Comparison of ENCODE assay signal across 1 cellular context in the genomic region with DNA sequence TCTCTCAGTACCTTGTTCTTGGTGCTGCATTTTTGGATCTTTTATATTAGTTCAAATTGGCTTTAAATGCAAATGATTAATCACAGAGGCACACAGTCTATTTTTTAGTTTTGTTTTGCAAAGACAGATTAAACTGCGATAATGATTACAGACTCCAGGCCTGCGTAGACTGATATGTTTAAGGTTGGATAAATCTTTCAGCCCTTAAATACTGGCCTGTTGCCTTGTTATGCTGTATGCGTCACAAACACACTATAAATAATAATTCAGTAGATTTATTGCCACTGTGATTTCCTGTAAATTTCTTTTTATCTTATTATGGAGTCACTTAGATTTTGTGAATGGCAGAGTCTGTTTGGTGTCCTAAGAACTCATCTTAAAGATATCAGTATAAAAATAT.
TF ChIP-seq lines count a peak whose summit lies in the region.

No MANE protein-coding gene starts in this region.

TF ChIP-seq in SK-N-SH, 30 proteins besides CTCF, POLR2A, EP300 and RAD21 (continued from another document):
- TF ChIP-seq FOSL2 (IDR thresholded peaks at IDR 0.05; ENCODE audit: borderline replicate concordance, low read depth) (0 out of 2 replicates have a peak, but pooled peaks have one; percentile 12), MXI1 (IDR thresholded peaks at IDR 0.05; ENCODE audit: low read depth, low read length) (no peak), CHD2 (IDR thresholded peaks at IDR 0.05; ENCODE audit: low read length, partially characterized antibody) (no peak), RFX5 (IDR thresholded peaks at IDR 0.05; ENCODE audit: low read length) (no peak), ELF1 (IDR thresholded peaks at IDR 0.05) (no peak), TCF12 (IDR thresholded peaks at IDR 0.05) (peak; percentile 60), MEF2A (IDR thresholded peaks at IDR 0.05; ENCODE audit: borderline replicate concordance, low read depth) (no peak), POLR2AphosphoS5 (IDR thresholded peaks at IDR 0.05; ENCODE audit: low read depth, low read length) (no peak), EZH2phosphoT487 (IDR thresholded peaks at IDR 0.05; ENCODE audit: borderline replicate concordance, low read depth) (no peak), TEAD4 (IDR thresholded peaks at IDR 0.05; ENCODE audit: borderline replicate concordance, insufficient read depth) (no peak; the same call in 1 of the 2 replicates), RCOR1 (IDR thresholded peaks at IDR 0.05; ENCODE audit: low read length) (no peak), GABPA (IDR thresholded peaks at IDR 0.05; ENCODE audit: low read depth) (no peak), TAF1 (IDR thresholded peaks at IDR 0.05; ENCODE audit: borderline replicate concordance, low read depth, low read length) (no peak), SIN3A (IDR thresholded peaks at IDR 0.05; ENCODE audit: borderline replicate concordance, low read depth, low read length) (no peak), GATA2 (CRISPR knock-in tag; IDR thresholded peaks at IDR 0.05) (peak; percentile 54), RXRA (IDR thresholded peaks at IDR 0.05; ENCODE audit: borderline replicate concordance, low read depth) (no peak), SMC3 (IDR thresholded peaks at IDR 0.05; ENCODE audit: low read depth, low read length) (no peak)
- TF ChIP-seq, protein P1, sequence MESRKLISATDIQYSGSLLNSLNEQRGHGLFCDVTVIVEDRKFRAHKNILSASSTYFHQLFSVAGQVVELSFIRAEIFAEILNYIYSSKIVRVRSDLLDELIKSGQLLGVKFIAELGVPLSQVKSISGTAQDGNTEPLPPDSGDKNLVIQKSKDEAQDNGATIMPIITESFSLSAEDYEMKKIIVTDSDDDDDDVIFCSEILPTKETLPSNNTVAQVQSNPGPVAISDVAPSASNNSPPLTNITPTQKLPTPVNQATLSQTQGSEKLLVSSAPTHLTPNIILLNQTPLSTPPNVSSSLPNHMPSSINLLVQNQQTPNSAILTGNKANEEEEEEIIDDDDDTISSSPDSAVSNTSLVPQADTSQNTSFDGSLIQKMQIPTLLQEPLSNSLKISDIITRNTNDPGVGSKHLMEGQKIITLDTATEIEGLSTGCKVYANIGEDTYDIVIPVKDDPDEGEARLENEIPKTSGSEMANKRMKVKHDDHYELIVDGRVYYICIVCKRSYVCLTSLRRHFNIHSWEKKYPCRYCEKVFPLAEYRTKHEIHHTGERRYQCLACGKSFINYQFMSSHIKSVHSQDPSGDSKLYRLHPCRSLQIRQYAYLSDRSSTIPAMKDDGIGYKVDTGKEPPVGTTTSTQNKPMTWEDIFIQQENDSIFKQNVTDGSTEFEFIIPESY (IDR thresholded peaks at IDR 0.05; ENCODE audit: borderline replicate concordance, low read depth): no peak
- TF ChIP-seq, protein P2, sequence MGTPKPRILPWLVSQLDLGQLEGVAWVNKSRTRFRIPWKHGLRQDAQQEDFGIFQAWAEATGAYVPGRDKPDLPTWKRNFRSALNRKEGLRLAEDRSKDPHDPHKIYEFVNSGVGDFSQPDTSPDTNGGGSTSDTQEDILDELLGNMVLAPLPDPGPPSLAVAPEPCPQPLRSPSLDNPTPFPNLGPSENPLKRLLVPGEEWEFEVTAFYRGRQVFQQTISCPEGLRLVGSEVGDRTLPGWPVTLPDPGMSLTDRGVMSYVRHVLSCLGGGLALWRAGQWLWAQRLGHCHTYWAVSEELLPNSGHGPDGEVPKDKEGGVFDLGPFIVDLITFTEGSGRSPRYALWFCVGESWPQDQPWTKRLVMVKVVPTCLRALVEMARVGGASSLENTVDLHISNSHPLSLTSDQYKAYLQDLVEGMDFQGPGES (IDR thresholded peaks at IDR 0.05; ENCODE audit: low read depth, low read length): no peak
- TF ChIP-seq, protein P3, sequence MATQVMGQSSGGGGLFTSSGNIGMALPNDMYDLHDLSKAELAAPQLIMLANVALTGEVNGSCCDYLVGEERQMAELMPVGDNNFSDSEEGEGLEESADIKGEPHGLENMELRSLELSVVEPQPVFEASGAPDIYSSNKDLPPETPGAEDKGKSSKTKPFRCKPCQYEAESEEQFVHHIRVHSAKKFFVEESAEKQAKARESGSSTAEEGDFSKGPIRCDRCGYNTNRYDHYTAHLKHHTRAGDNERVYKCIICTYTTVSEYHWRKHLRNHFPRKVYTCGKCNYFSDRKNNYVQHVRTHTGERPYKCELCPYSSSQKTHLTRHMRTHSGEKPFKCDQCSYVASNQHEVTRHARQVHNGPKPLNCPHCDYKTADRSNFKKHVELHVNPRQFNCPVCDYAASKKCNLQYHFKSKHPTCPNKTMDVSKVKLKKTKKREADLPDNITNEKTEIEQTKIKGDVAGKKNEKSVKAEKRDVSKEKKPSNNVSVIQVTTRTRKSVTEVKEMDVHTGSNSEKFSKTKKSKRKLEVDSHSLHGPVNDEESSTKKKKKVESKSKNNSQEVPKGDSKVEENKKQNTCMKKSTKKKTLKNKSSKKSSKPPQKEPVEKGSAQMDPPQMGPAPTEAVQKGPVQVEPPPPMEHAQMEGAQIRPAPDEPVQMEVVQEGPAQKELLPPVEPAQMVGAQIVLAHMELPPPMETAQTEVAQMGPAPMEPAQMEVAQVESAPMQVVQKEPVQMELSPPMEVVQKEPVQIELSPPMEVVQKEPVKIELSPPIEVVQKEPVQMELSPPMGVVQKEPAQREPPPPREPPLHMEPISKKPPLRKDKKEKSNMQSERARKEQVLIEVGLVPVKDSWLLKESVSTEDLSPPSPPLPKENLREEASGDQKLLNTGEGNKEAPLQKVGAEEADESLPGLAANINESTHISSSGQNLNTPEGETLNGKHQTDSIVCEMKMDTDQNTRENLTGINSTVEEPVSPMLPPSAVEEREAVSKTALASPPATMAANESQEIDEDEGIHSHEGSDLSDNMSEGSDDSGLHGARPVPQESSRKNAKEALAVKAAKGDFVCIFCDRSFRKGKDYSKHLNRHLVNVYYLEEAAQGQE (IDR thresholded peaks at IDR 0.05; ENCODE audit: low read depth, low read length): no peak
- TF ChIP-seq, protein P4, sequence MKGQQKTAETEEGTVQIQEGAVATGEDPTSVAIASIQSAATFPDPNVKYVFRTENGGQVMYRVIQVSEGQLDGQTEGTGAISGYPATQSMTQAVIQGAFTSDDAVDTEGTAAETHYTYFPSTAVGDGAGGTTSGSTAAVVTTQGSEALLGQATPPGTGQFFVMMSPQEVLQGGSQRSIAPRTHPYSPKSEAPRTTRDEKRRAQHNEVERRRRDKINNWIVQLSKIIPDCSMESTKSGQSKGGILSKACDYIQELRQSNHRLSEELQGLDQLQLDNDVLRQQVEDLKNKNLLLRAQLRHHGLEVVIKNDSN (IDR thresholded peaks at IDR 0.05; ENCODE audit: borderline replicate concordance, low read depth): no peak
- TF ChIP-seq, protein P5, sequence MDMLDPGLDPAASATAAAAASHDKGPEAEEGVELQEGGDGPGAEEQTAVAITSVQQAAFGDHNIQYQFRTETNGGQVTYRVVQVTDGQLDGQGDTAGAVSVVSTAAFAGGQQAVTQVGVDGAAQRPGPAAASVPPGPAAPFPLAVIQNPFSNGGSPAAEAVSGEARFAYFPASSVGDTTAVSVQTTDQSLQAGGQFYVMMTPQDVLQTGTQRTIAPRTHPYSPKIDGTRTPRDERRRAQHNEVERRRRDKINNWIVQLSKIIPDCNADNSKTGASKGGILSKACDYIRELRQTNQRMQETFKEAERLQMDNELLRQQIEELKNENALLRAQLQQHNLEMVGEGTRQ (IDR thresholded peaks at IDR 0.05; ENCODE audit: borderline replicate concordance, low read depth, low read length): no peak
- TF ChIP-seq, protein P6, sequence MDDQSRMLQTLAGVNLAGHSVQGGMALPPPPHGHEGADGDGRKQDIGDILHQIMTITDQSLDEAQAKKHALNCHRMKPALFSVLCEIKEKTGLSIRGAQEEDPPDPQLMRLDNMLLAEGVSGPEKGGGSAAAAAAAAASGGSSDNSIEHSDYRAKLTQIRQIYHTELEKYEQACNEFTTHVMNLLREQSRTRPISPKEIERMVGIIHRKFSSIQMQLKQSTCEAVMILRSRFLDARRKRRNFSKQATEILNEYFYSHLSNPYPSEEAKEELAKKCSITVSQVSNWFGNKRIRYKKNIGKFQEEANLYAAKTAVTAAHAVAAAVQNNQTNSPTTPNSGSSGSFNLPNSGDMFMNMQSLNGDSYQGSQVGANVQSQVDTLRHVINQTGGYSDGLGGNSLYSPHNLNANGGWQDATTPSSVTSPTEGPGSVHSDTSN (IDR thresholded peaks at IDR 0.05): peak; percentile 70
- TF ChIP-seq, protein P7, sequence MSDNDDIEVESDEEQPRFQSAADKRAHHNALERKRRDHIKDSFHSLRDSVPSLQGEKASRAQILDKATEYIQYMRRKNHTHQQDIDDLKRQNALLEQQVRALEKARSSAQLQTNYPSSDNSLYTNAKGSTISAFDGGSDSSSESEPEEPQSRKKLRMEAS (IDR thresholded peaks at IDR 0.05; ENCODE audit: low read depth): no peak
